ENCODE assay signal across 16 cellular contexts in the genomic region with DNA sequence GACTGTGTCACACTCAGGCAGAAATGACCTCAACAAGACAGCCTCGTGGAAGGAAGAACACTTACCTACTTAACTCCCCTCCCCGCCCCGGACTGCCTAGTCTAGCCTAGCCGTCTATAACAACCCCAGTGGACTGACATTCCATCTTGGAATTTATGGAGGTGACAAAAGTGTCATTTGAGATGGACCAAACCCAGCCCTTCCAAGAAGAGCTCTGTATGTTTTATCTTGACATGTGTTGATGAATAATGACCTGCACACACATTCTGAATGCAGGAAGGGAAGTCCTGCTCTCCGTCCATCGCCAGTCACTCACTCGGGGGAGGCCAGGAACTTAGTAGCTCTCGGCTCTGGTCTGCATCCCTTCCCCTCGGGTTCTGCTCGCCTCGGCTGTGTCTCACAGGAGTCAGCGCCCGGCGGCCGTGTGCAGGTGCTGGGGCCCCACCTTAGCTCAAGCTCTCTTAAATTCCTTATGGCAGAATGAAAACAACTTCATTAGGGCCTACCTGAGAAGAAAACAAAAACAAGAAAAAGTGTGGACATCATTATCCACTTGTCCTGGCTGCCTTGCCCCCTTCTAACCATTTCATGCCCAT.
DNase-seq lines count a peak whose midpoint lies in the region; ATAC-seq, FAIRE-seq and TF ChIP-seq lines count a peak whose summit lies in the region.
"Had no signal": no experiment of that assay in that cellular context is flagged by ENCODE, and none has a peak within 500 bp of the region (broad histone marks: within the 10 kb centered on the region; RNA-seq: fewer than 3 reads in every experiment).

No MANE protein-coding gene starts in this region.

- H3K27me3 ChIP-seq in K562 (ENCODE audit: control insufficient read depth in 2 of 2, insufficient read depth in 2 of 2, low read length in 2 of 2) (peaks cover 0 to 8% of the 10 kb centered on the region in 2 experiments; a peak in 1 of 5 replicates), spleen (replicated peaks in 1 of 7) (no peaks in the 10 kb centered on the region)
- H3K27me3 ChIP-seq: BLaER1 had no signal

- CTCF ChIA-PET in K562 (lab: Yijun Ruan, JAX; ENCODE audit: low intra/inter-chr PET ratio): no interaction called here

- TF ChIP-seq POLR2A in K562 (conservative IDR thresholded peaks at IDR 0.05) (no peak), spleen (IDR thresholded peaks at IDR 0.05) (no peak)

- H3K79me2 ChIP-seq in K562 (ENCODE audit: control insufficient read depth, insufficient read depth, low read length): no peaks in the 10 kb centered on the region

- ATAC-seq in K562: no peak
- no peak for ATAC-seq in left lobe of liver

- peaks cover 27% of the 10 kb centered on the region for H3K36me3 Mint-ChIP-seq in nephron (ENCODE audit: low read depth)
- H3K36me3 Mint-ChIP-seq: CD14-positive monocyte; CD4-positive, alpha-beta memory T cell had no signal

- FAIRE-seq in K562 (lab: Jason Lieb, UNC): no peak
- FAIRE-seq: H1 had no signal

- H3K9me3 ChIP-seq in K562 (replicated peaks; ENCODE audit: control insufficient read depth, insufficient read depth, low read depth, low read length) (no peaks in the 10 kb centered on the region), spleen (no peaks in the 10 kb centered on the region)
- H3K9me3 ChIP-seq: BLaER1 had no signal

- H4K20me1 ChIP-seq in K562 (replicated peaks; ENCODE audit: control insufficient read depth, insufficient read depth, low read length): no peaks in the 10 kb centered on the region
- H4K20me1 ChIP-seq: BLaER1 had no signal

- POLR2A ChIA-PET in K562 (lab: Yijun Ruan, JAX): no interaction called here

- no peaks in the 10 kb centered on the region for H3K9me1 ChIP-seq in K562 (ENCODE audit: control insufficient read depth, insufficient read depth, low read length)

- BruUV-seq in K562 (replicated peaks; lab: Mats Ljungman, UMichigan): no TSS peak

- in situ Hi-C loops in K562 (cut with MboI): no loop called here

- no peak overlapping the region for H3K4me2 ChIP-seq in K562 (ENCODE audit: insufficient read depth, low read length)
- H3K4me2 ChIP-seq: BLaER1 had no signal

- H3K4me3 Mint-ChIP-seq in nephron: no peak overlapping the region
- H3K4me3 Mint-ChIP-seq: CD14-positive monocyte; CD4-positive, alpha-beta memory T cell; H9 had no signal

- TF ChIP-seq CTCF in K562 (IDR thresholded peaks at IDR 0.05 in 2 of 3, conservative IDR thresholded peaks at IDR 0.05 in 1 of 3; ENCODE audit: insufficient read depth in 2 of 3, low read depth in 1 of 3, low read length in 3 of 3) (no peak), nephron (IDR thresholded peaks at IDR 0.05; ENCODE audit: unreplicated experiment in 3 of 3) (no peak), spleen (IDR thresholded peaks at IDR 0.05 in 8 of 11, conservative IDR thresholded peaks at IDR 0.05 in 3 of 11) (no peak)

- intact Hi-C loops in K562 (cut with micrococcal nuclease) (no loop called here), spleen (cut with DNase I; ENCODE audit: low total_unique reads) (no loop called here)

- H3K36me3 ChIP-seq in K562 (ENCODE audit: control insufficient read depth, insufficient read depth, low read length) (no peaks in the 10 kb centered on the region), spleen (peaks cover 0 to 36% (median 0%) of the 10 kb centered on the region in 6 donors)
- H3K36me3 ChIP-seq: BLaER1 had no signal

- DNase-seq in K562 (ENCODE audit: extremely low read depth in 1 of 4, low spot score in 3 of 4): peak in 1 of 4 experiments; percentile 0
- peak; percentile 70 for DNase-seq in islet precursor cell
- peak; percentile 47 for DNase-seq in spleen
- DNase-seq in amygdala (lab: John Stamatoyannopoulos, UW): no peak
- no peak for DNase-seq in left lobe of liver (ENCODE audit: low spot score)
- no peak for DNase-seq in activated T-cell treated with anti-CD3 and anti-CD28 coated beads, Interleukin-2, amount 50 U/mL, for 48 hours
- DNase-seq in activated CD4-positive, alpha-beta T cell treated with anti-CD3 and anti-CD28 coated beads for 1 hour: no peak
- DNase-seq: 8988T; CD4-positive, alpha-beta memory T cell; DMS79 treated with DMSO at 0.1 percent for 48 hours; GF-D8; H9 had no signal

- H3K4me3 ChIP-seq in K562: no peak overlapping the region
- no peak overlapping the region for H3K4me3 ChIP-seq in spleen
- H3K4me3 ChIP-seq: BLaER1 had no signal

- H3K27ac Mint-ChIP-seq in nephron: peak overlapping the region; percentile 49 to 63 (median 50)
- H3K27ac Mint-ChIP-seq: CD14-positive monocyte; CD4-positive, alpha-beta memory T cell; H9 had no signal

- TF ChIP-seq EP300 in K562 (IDR thresholded peaks at IDR 0.05; ENCODE audit: low read length): no peak

- H2AFZ ChIP-seq in K562 (ENCODE audit: low read depth, low read length): no peak overlapping the region

- peaks cover 41% of the 10 kb centered on the region for H3K4me1 Mint-ChIP-seq in nephron
- H3K4me1 Mint-ChIP-seq: CD4-positive, alpha-beta memory T cell; H9 had no signal

- H3K27me3 Mint-ChIP-seq in nephron (ENCODE audit: low read depth): no peaks in the 10 kb centered on the region
- H3K27me3 Mint-ChIP-seq: CD4-positive, alpha-beta memory T cell had no signal

- H3K4me1 ChIP-seq in K562 (replicated peaks in 1 of 2; ENCODE audit: control insufficient read depth in 2 of 2, insufficient read depth in 2 of 2, low read length in 2 of 2): no peaks in the 10 kb centered on the region
- H3K4me1 ChIP-seq in spleen: no peaks in the 10 kb centered on the region
- H3K4me1 ChIP-seq: BLaER1 had no signal

- H3K9ac ChIP-seq in K562 (ENCODE audit: insufficient read depth in 1 of 2, low read depth in 2 of 2, low read length in 2 of 2): no peak overlapping the region
- H3K9ac ChIP-seq: BLaER1 had no signal

- H3K27ac ChIP-seq in K562 (ENCODE audit: extremely low read depth, low read depth, low read length): no peak overlapping the region
- H3K27ac ChIP-seq in spleen: no peak overlapping the region
- H3K27ac ChIP-seq: BLaER1 had no signal

- 2% methylated on average over 8 of the region's 15 CpGs for WGBS in K562 (ENCODE audit: insufficient coverage, low coverage, missing lambda C conversion rate)
- WGBS in spleen, 5 donors: 88 to 91% (median 90%) methylated on average over 14 to 15 of the region's 15 CpGs

- TF ChIP-seq RAD21 in K562 (CRISPR knock-in tag; conservative IDR thresholded peaks at IDR 0.05 in 1 of 2, IDR thresholded peaks at IDR 0.05 in 1 of 2): no peak

- no peaks in the 10 kb centered on the region for H3K9me3 Mint-ChIP-seq in nephron
- H3K9me3 Mint-ChIP-seq: CD4-positive, alpha-beta memory T cell; H9 had no signal

TF ChIP-seq in K562, 482 proteins besides CTCF, POLR2A, EP300 and RAD21:
- peak; percentile 63 for TF ChIP-seq MEIS2 (IDR thresholded peaks at IDR 0.05; ENCODE audit: partially characterized antibody)
- TF ChIP-seq, protein P1, sequence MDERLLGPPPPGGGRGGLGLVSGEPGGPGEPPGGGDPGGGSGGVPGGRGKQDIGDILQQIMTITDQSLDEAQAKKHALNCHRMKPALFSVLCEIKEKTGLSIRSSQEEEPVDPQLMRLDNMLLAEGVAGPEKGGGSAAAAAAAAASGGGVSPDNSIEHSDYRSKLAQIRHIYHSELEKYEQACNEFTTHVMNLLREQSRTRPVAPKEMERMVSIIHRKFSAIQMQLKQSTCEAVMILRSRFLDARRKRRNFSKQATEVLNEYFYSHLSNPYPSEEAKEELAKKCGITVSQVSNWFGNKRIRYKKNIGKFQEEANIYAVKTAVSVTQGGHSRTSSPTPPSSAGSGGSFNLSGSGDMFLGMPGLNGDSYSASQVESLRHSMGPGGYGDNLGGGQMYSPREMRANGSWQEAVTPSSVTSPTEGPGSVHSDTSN (CRISPR knock-in tag; IDR thresholded peaks at IDR 0.05; ENCODE audit: low read depth): no peak
- TF ChIP-seq, protein P1 (tag; conservative IDR thresholded peaks at IDR 0.05; ENCODE audit: low read depth): peak; percentile 80
- TF ChIP-seq TCF7L2 (IDR thresholded peaks at IDR 0.05; ENCODE audit: low read depth, low read length): no peak

Comparison
In these comparisons a context has a peak if more than half of its experiments do, and no peak if none do; other contexts are left out.
1. DNase-seq: peak in islet precursor cell (single experiment) and spleen (single experiment); none in amygdala (0 of 56), left lobe of liver (single experiment), activated T-cell treated with anti-CD3 and anti-CD28 coated beads, Interleukin-2, amount 50 U/mL, for 48 hours (0 of 2) and activated CD4-positive, alpha-beta T cell treated with anti-CD3 and anti-CD28 coated beads for 1 hour (single experiment).